ENCODE assay signal across 37 cellular contexts in the genomic region with DNA sequence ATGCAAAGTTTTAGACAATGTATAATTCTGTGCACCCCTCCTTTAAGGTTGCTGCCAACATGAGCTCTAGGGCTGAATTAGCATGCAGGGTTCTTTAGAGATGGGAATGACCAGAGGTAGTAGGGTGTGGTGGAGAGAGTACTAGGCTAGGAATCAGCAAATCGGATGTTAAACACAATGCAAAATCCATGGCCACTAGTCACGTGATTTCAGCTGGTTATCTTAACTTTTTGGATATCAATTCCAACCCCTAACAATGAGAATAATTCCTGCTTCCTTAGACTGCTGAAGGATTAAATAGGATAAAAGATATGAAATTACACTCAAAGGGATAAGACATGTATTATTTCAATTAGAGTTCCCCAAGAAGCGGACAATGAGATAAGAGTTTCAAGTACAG. TPM values are rescaled to one million over a fixed set of nuclear protein-coding genes. Genes with fewer than 3 reads are reported as not detected.
"Had no signal": no experiment of that assay in that cellular context is flagged by ENCODE, and none has a peak within 500 bp of the region (broad histone marks: within the 10 kb centered on the region; RNA-seq: fewer than 3 reads in every experiment).

No MANE protein-coding gene starts in this region.

- H3K4me3 ChIP-seq: MG63 had no signal

- DNase-seq: MG63, MM.1S, MV-4-11, NCI-H1048, NCI-H1092, NCI-H1092 treated with DMSO at 0.1 percent for 48 hours, NCI-H1105, NCI-H1105 treated with DMSO at 0.1 percent for 48 hours, NCI-H1417, NCI-H1417 treated with DMSO at 0.1 percent for 48 hours, NCI-H1436, NCI-H1436 treated with DMSO at 0.1 percent for 48 hours, NCI-H146, NCI-H1694, NCI-H1694 treated with DMSO at 0.1 percent for 48 hours, NCI-H187, NCI-H187 treated with DMSO at 0.1 percent for 48 hours, NCI-H1930, NCI-H2029, NCI-H2029 treated with DMSO at 0.1 percent for 48 hours, NCI-H2081, NCI-H2081 treated with DMSO at 0.1 percent for 48 hours, NCI-H2107, NCI-H2171, NCI-H2171 treated with DMSO at 0.1 percent for 48 hours, NCI-H2227 treated with DMSO at 0.1 percent for 48 hours, NCI-H226, NCI-H345, NCI-H446, NCI-H446 treated with DMSO at 0.1 percent for 48 hours, NCI-H510A, NCI-H510A treated with DMSO at 0.1 percent for 48 hours, NCI-H524, NCI-H524 treated with DMSO at 0.1 percent for 48 hours, NCI-H526 had no signal

- H3K9me3 ChIP-seq: MG63 had no signal

- H3K27me3 ChIP-seq: MG63 had no signal

- H3K36me3 ChIP-seq: MG63 had no signal

RNA-seq across cellular contexts. Expression of gene ADRA1D, which starts 26.6 kb away (rescaled TPM):
- total RNA-seq: LHCN-M2, MCF 10A had no signal
